In the genomic region with DNA sequence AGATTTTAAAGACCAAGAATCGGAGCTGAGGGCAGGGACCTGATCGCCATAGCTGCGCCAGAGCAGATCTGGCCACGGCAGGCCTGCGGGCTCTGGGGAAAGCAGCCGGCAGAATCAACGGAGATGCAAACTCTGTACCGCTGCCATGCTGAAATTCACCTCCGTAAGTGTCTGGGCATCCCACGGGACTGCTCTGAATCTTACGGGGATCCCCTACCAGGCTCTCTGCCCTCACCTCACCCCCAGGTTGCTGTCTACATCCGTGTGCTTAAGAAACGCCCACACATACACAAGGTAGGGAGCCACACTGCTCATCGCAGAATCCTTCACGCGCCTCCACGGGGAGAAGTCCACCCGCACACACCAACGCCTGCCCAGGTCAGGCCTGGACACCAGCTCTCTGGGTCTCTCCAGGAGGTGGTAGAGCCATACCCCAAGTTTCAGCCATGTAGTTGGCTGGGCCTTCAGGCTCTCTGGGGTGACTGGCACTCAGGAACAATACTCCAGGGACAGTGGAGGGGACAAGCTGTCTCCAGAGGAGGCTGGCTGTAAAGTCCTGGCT, we compare ENCODE assay signal across 18 cellular contexts. TPM values are rescaled to one million over a fixed set of nuclear protein-coding genes. Genes with fewer than 3 reads are reported as not detected.
DNase-seq lines count a peak whose midpoint lies in the region; ATAC-seq and TF ChIP-seq lines count a peak whose summit lies in the region.
"Had no signal": no experiment of that assay in that cellular context is flagged by ENCODE, and none has a peak within 500 bp of the region (broad histone marks: within the 10 kb centered on the region; RNA-seq: fewer than 3 reads in every experiment).

No MANE protein-coding gene starts in this region.

- H3K9me3 Mint-ChIP-seq in activated T-helper 17 cell treated with anti-CD3 and anti-CD28 coated beads, Interleukin-2, amount 50 U/mL, for 72 hours: no peaks in the 10 kb centered on the region

- H3K36me3 Mint-ChIP-seq in activated T-helper 17 cell treated with anti-CD3 and anti-CD28 coated beads, Interleukin-2, amount 50 U/mL, for 72 hours (ENCODE audit: low read depth): peaks cover 4% of the 10 kb centered on the region

- peak overlapping the region; percentile 30 for H3K4me3 Mint-ChIP-seq in activated T-helper 17 cell treated with anti-CD3 and anti-CD28 coated beads, Interleukin-2, amount 50 U/mL, for 72 hours

- no peak overlapping the region for H3K14ac ChIP-seq in mesenchymal stem cell (ENCODE audit: low read length in 2 of 2)

- no peak overlapping the region for H3K23ac ChIP-seq in mesenchymal stem cell (ENCODE audit: low read length in 2 of 2)

- no peaks in the 10 kb centered on the region for H3K27me3 Mint-ChIP-seq in activated T-helper 17 cell treated with anti-CD3 and anti-CD28 coated beads, Interleukin-2, amount 50 U/mL, for 72 hours

- 98% methylated on average over 19 of the region's 19 CpGs for WGBS in mesenchymal stem cell
- 93 to 96% (median 94%) methylated on average over 18 to 19 of the region's 19 CpGs for WGBS in stomach, 5 donors
- WGBS in prostate gland: 95% methylated on average over 19 of the region's 19 CpGs

- H2BK15ac ChIP-seq in mesenchymal stem cell (ENCODE audit: low read depth, poor library complexity, severe bottlenecking): peak overlapping the region; percentile 74

- peak overlapping the region in 1 of 2 experiments; percentile 54 for H3K18ac ChIP-seq in mesenchymal stem cell (ENCODE audit: low read depth in 1 of 2, low read length in 2 of 2)

- H3K27me3 ChIP-seq in mesenchymal stem cell (ENCODE audit: control insufficient read depth in 1 of 2, insufficient read depth in 1 of 2, low read length in 2 of 2) (no peaks in the 10 kb centered on the region), stomach (no peaks in the 10 kb centered on the region), prostate gland (replicated peaks; ENCODE audit: insufficient read depth) (no peaks in the 10 kb centered on the region)
- H3K27me3 ChIP-seq: BLaER1 had no signal

- no peak for ATAC-seq in activated T-helper 17 cell treated with anti-CD3 and anti-CD28 coated beads, Interleukin-2, amount 50 U/mL, for 72 hours (replicated peaks)

- no peaks in the 10 kb centered on the region for H3K36me3 ChIP-seq in mesenchymal stem cell (ENCODE audit: control insufficient read depth in 1 of 2, insufficient read depth in 2 of 2, low read depth in 1 of 2, low read length in 2 of 2)
- H3K36me3 ChIP-seq in stomach: peaks cover 0 to 9% (median 4%) of the 10 kb centered on the region in 4 donors
- no peaks in the 10 kb centered on the region for H3K36me3 ChIP-seq in prostate gland
- H3K36me3 ChIP-seq: BLaER1 had no signal

- H4K8ac ChIP-seq in mesenchymal stem cell (ENCODE audit: low read length): no peak overlapping the region

- peak overlapping the region in 1 of 2 experiments; percentile 80 for H2BK12ac ChIP-seq in mesenchymal stem cell (ENCODE audit: low read length in 2 of 2)

- no peak overlapping the region for H2AK5ac ChIP-seq in mesenchymal stem cell (ENCODE audit: low read length, severe bottlenecking)

- peak overlapping the region; percentile 48 for H3K27ac Mint-ChIP-seq in activated T-helper 17 cell treated with anti-CD3 and anti-CD28 coated beads, Interleukin-2, amount 50 U/mL, for 72 hours

- H3K9me3 ChIP-seq in mesenchymal stem cell (ENCODE audit: control insufficient read depth, low read length) (no peaks in the 10 kb centered on the region), stomach (no peaks in the 10 kb centered on the region), prostate gland (no peaks in the 10 kb centered on the region)

- DNase-seq in activated effector memory CD4-positive, alpha-beta T cell treated with anti-CD3 and anti-CD28 coated beads, Interleukin-2, amount 50 U/mL, for 16 hours: peak; percentile 50
- DNase-seq in activated effector memory CD4-positive, alpha-beta T cell treated with Interleukin-2 at 50 U/mL for 16 hours: no peak
- DNase-seq in mesenchymal stem cell (no peak), stomach (no peak), SHP77 (lab: John Stamatoyannopoulos, UW) (no peak), anterior cingulate cortex (lab: John Stamatoyannopoulos, UW) (no peak), prostate gland (ENCODE audit: low spot score) (no peak)
- DNase-seq: DMS79, HCEC 1CT, IMR-90, NCI-H1930, NCI-H2171, NCI-H446 treated with DMSO at 0.1 percent for 48 hours, NCI-H748 treated with DMSO at 0.1 percent for 48 hours, Right ventricle myocardium superior had no signal

- H3K9ac ChIP-seq in mesenchymal stem cell (ENCODE audit: low read length): no peak overlapping the region
- H3K9ac ChIP-seq: BLaER1 had no signal

- H3K4me3 ChIP-seq in mesenchymal stem cell (ENCODE audit: insufficient read depth in 1 of 2, low read depth in 1 of 2, low read length in 2 of 2) (no peak overlapping the region), stomach (no peak overlapping the region), prostate gland (no peak overlapping the region)
- H3K4me3 ChIP-seq: BLaER1 had no signal

- no peak for TF ChIP-seq CTCF in stomach (IDR thresholded peaks at IDR 0.05)
- no peak for TF ChIP-seq CTCF in prostate gland (IDR thresholded peaks at IDR 0.05)

- TF ChIP-seq POLR2A in stomach (IDR thresholded peaks at IDR 0.05): no peak
- no peak for TF ChIP-seq POLR2A in prostate gland (IDR thresholded peaks at IDR 0.05)

- H3K27ac ChIP-seq in mesenchymal stem cell (ENCODE audit: low read length, poor library complexity, severe bottlenecking) (no peak overlapping the region), stomach (peak overlapping the region in 3 of 5 donors; percentile 16 to 49 (median 17)), prostate gland (peak overlapping the region in 1 of 2 donors; percentile 80)
- H3K27ac ChIP-seq: 22Rv1, BLaER1 had no signal

- TF ChIP-seq EP300 in stomach (IDR thresholded peaks at IDR 0.05): no peak

- intact Hi-C loops in stomach (cut with DNase I; ENCODE audit: low total_unique reads) (no loop called here), prostate gland (cut with DNase I) (no loop called here)

- H3K4me1 ChIP-seq in mesenchymal stem cell (ENCODE audit: control insufficient read depth, insufficient read depth, low read depth, low read length) (peaks cover 8% of the 10 kb centered on the region), stomach (peaks cover 56 to 88% (median 75%) of the 10 kb centered on the region in 4 donors), prostate gland (replicated peaks) (peaks cover 41% of the 10 kb centered on the region)

- H4K91ac ChIP-seq in mesenchymal stem cell (ENCODE audit: low read length): peak overlapping the region; percentile 53

- no peak overlapping the region for H2BK5ac ChIP-seq in mesenchymal stem cell (ENCODE audit: low read depth, low read length, poor library complexity, severe bottlenecking)

- H3K4ac ChIP-seq in mesenchymal stem cell (ENCODE audit: low read depth in 1 of 2, low read length in 2 of 2): peak overlapping the region in 1 of 2 experiments; percentile 35

- no peaks in the 10 kb centered on the region for H3K79me1 ChIP-seq in mesenchymal stem cell (replicated peaks; ENCODE audit: low read length, poor library complexity, severe bottlenecking)

- H3K4me1 Mint-ChIP-seq in activated T-helper 17 cell treated with anti-CD3 and anti-CD28 coated beads, Interleukin-2, amount 50 U/mL, for 72 hours: peaks cover 12% of the 10 kb centered on the region

- peak overlapping the region; percentile 15 for H2BK120ac ChIP-seq in mesenchymal stem cell (ENCODE audit: low read depth, low read length)

- H3K4me2 ChIP-seq in mesenchymal stem cell (ENCODE audit: low read length, poor library complexity, severe bottlenecking): no peak overlapping the region
- H3K4me2 ChIP-seq: BLaER1 had no signal

- no peak overlapping the region for H2AFZ ChIP-seq in mesenchymal stem cell (ENCODE audit: low read depth, low read length)

RNA-seq across cellular contexts. Expression of a gene that starts 33.5 kb away (rescaled TPM):
- 1 to 10 TPM; 5.7 to 7.0 TPM for total RNA-seq in activated T-helper 17 cell treated with anti-CD3 and anti-CD28 coated beads, Interleukin-2, amount 50 U/mL, for 72 hours
- 3.3 TPM for polyA plus RNA-seq in mesenchymal stem cell (2013, experiment 1 of 2)
- polyA plus RNA-seq in mesenchymal stem cell (2013, experiment 2 of 2): 3.7 TPM
- total RNA-seq in stomach: 10 to 100 TPM; 14.6 to 54.0 (median 36.2) TPM
- 10 to 100 TPM; 21.7 to 30.3 (median 22.7) TPM for polyA plus RNA-seq in stomach
- 100 to 1,000 TPM in 1 of 2 donors, 10 to 100 TPM in 1; 32.0 to 183 TPM for total RNA-seq in prostate gland
